In the genomic region with DNA sequence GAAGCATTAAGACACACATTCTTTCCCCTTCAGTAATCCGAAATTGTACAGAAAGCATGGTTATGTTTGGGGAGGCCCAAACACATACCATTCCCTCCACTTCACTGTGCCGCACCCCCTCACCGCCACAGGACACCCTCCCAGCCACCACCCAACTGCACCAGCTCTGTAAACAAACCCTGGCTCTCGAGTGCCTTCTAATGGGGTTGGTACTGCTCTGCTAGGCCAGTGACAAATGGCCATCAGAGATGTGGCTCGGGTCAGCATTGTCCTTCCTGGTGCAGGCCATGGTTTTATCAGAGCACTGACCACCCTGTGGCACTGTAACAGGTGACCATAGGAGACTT, we compare ENCODE assay signal across 16 cellular contexts. TPM values are rescaled to one million over a fixed set of nuclear protein-coding genes. Genes with fewer than 3 reads are reported as not detected.
A peak's percentile ranks its signal among the peaks of the same experiment; 100 is the strongest.
DNase-seq lines count a peak whose midpoint lies in the region; ATAC-seq and TF ChIP-seq lines count a peak whose summit lies in the region.
"Had no signal": no experiment of that assay in that cellular context is flagged by ENCODE, and none has a peak within 500 bp of the region (broad histone marks: within the 10 kb centered on the region; RNA-seq: fewer than 3 reads in every experiment).

No MANE protein-coding gene starts in this region.

- ATAC-seq in Panc1 (peak; percentile 32; the same call in 1 of the 2 replicates), gastrocnemius medialis (no peak), GM18858 (IDR thresholded peaks at IDR 0.05; ENCODE audit: unreplicated experiment) (no peak)

- H3K36me3 ChIP-seq in Panc1 (ENCODE audit: control insufficient read depth, insufficient read depth, low read length) (no peaks in the 10 kb centered on the region), gastrocnemius medialis (peaks cover 0 to 15% of the 10 kb centered on the region in 2 donors), MM.1S (replicated peaks; ENCODE audit: insufficient read depth, low read length) (no peaks in the 10 kb centered on the region)
- H3K36me3 ChIP-seq: ovary had no signal

- H3F3A ChIP-seq in MM.1S (ENCODE audit: insufficient read depth, low read length) = no peaks in the 10 kb centered on the region

- POLR2A ChIA-PET in Panc1 (lab: Charles Lee) = interaction anchor here (0.7 kb wide), 1 partner anchor 19 kb away, joined by 3 read pairs; no protein-coding TSS in a partner anchor

- intact Hi-C loops in Panc1 (cut with micrococcal nuclease; ENCODE audit: unreplicated experiment) (no loop called here), gastrocnemius medialis (cut with DNase I; ENCODE audit: low total_unique reads) (loop anchor here (1.0 kb wide), 2 partner anchors 48 to 179 kb away; a partner anchor contains a TSS)

- no peaks in the 10 kb centered on the region for H3K36me3 Mint-ChIP-seq in endothelial cell (ENCODE audit: low read depth, unreplicated experiment)
- peaks cover 2% of the 10 kb centered on the region for H3K36me3 Mint-ChIP-seq in progenitor cell of endocrine pancreas (ENCODE audit: insufficient read depth)

- H3K27me3 Mint-ChIP-seq in endothelial cell (ENCODE audit: unreplicated experiment) (peaks cover 4% of the 10 kb centered on the region), progenitor cell of endocrine pancreas (no peaks in the 10 kb centered on the region)
- H3K27me3 Mint-ChIP-seq: activated naive CD4-positive, alpha-beta T cell treated with anti-CD3 and anti-CD28 coated beads, Interleukin-2, amount 10 ng/mL, durations not matched to agents 7 days and 5 days; central memory CD8-positive, alpha-beta T cell; naive thymus-derived CD8-positive, alpha-beta T cell; stimulated activated naive CD8-positive, alpha-beta T cell treated with anti-CD3 and anti-CD28 coated beads, Interleukin-15, amount 100 ng/mL, for 72 hours had no signal

- no peak for TF ChIP-seq POLR2A in gastrocnemius medialis (IDR thresholded peaks at IDR 0.05)

- DNase-seq in EH (ENCODE audit: low read depth) (peak; percentile 21), Panc1 (ENCODE audit: low read depth, low spot score) (no peak), endothelial cell (ENCODE audit: low spot score) (no peak), progenitor cell of endocrine pancreas (ENCODE audit: low spot score, unreplicated experiment) (no peak), gastrocnemius medialis (no peak), MM.1S (no peak)

- CTCF ChIA-PET in Panc1 (lab: Charles Lee) = interaction anchor here (0.5 kb wide), 1 partner anchor 241 kb away, joined by 4 read pairs; no protein-coding TSS in a partner anchor

- no peaks in the 10 kb centered on the region for H3K9me2 ChIP-seq in MM.1S (replicated peaks; ENCODE audit: insufficient read depth, low read length)

- BruUV-seq in Panc1 (replicated peaks; lab: Mats Ljungman, UMichigan) = no TSS peak

- TF ChIP-seq CTCF in Panc1 (IDR thresholded peaks at IDR 0.05) = no peak
- TF ChIP-seq CTCF in endothelial cell (IDR thresholded peaks at IDR 0.05; ENCODE audit: unreplicated experiment) = no peak
- TF ChIP-seq CTCF in progenitor cell of endocrine pancreas (IDR thresholded peaks at IDR 0.05; ENCODE audit: unreplicated experiment) = no peak
- TF ChIP-seq CTCF in gastrocnemius medialis (IDR thresholded peaks at IDR 0.05 in 4 of 5, conservative IDR thresholded peaks at IDR 0.05 in 1 of 5) = no peak
- no peak for TF ChIP-seq CTCF in MM.1S (IDR thresholded peaks at IDR 0.05; ENCODE audit: low read length)

- no peak overlapping the region for H3K4me2 ChIP-seq in MM.1S (ENCODE audit: low read depth, low read length)
- H3K4me2 ChIP-seq: PC-9 had no signal

- H3K9ac ChIP-seq in MM.1S (ENCODE audit: low read length) = no peak overlapping the region

- H3K4me1 ChIP-seq in Panc1 (ENCODE audit: control insufficient read depth, insufficient read depth, low read length) (no peaks in the 10 kb centered on the region), gastrocnemius medialis (peaks cover 4 to 5% of the 10 kb centered on the region in 2 donors), MM.1S (ENCODE audit: low read length) (no peaks in the 10 kb centered on the region)

- in situ Hi-C loops in Panc1 (cut with HindIII; ENCODE audit: low pct_unique_long_range_greater_than_20kb, low sequenced_read_pairs) (no loop called here), gastrocnemius medialis (cut with MboI; ENCODE audit: low sequenced_read_pairs in 4 of 4) (loop anchor here (10.0 to 25.0 kb wide), 3 partner anchors 56 to 186 kb away; a partner anchor contains a TSS)

- no peaks in the 10 kb centered on the region for H4K20me1 ChIP-seq in MM.1S (ENCODE audit: insufficient read depth, low read length)

- H3K27me3 ChIP-seq in Panc1 (ENCODE audit: control insufficient read depth, insufficient read depth, low read length) (no peaks in the 10 kb centered on the region), gastrocnemius medialis (no peaks in the 10 kb centered on the region), MM.1S (replicated peaks; ENCODE audit: insufficient read depth, low read length) (no peaks in the 10 kb centered on the region)
- H3K27me3 ChIP-seq: ascending aorta, ovary had no signal

- H3K27ac ChIP-seq in Panc1 (ENCODE audit: low read length) (no peak overlapping the region), gastrocnemius medialis (peak overlapping the region in 1 of 4 donors; percentile 28), MM.1S (ENCODE audit: low read length) (no peak overlapping the region)
- H3K27ac ChIP-seq: ascending aorta, ovary, PC-9 had no signal

- H3K4me3 ChIP-seq in Panc1 (ENCODE audit: low read depth in 2 of 2, low read length in 2 of 2) (no peak overlapping the region), gastrocnemius medialis (no peak overlapping the region), MM.1S (ENCODE audit: low read length) (no peak overlapping the region)
- H3K4me3 ChIP-seq: ascending aorta, ovary, PC-9 had no signal

- H3K4me3 Mint-ChIP-seq in endothelial cell (ENCODE audit: unreplicated experiment) (no peak overlapping the region), progenitor cell of endocrine pancreas (ENCODE audit: low read depth) (no peak overlapping the region)
- H3K4me3 Mint-ChIP-seq: activated naive CD4-positive, alpha-beta T cell treated with anti-CD3 and anti-CD28 coated beads, Interleukin-2, amount 10 ng/mL, durations not matched to agents 7 days and 5 days; CD14-positive monocyte; central memory CD8-positive, alpha-beta T cell; stimulated activated naive CD8-positive, alpha-beta T cell treated with anti-CD3 and anti-CD28 coated beads, Interleukin-15, amount 100 ng/mL, for 72 hours; T-helper 1 cell treated with Interleukin-12 subunit alpha and Interleukin-12 subunit beta and Interleukin-4 antibody, amounts not matched to agents 30 μg/mL and 1 μg/mL, for 36 hours had no signal

- H3K4me1 Mint-ChIP-seq in endothelial cell (ENCODE audit: unreplicated experiment) (no peaks in the 10 kb centered on the region), progenitor cell of endocrine pancreas (ENCODE audit: low read depth) (peaks cover 4% of the 10 kb centered on the region)

- no peaks in the 10 kb centered on the region for H3K9me3 ChIP-seq in Panc1 (ENCODE audit: control insufficient read depth, insufficient read depth, low read depth, low read length)
- H3K9me3 ChIP-seq in gastrocnemius medialis = no peaks in the 10 kb centered on the region
- no peaks in the 10 kb centered on the region for H3K9me3 ChIP-seq in MM.1S (replicated peaks; ENCODE audit: insufficient read depth, low read length)
- H3K9me3 ChIP-seq: ascending aorta, ovary had no signal

- H3K9me3 Mint-ChIP-seq in endothelial cell (ENCODE audit: unreplicated experiment) (no peaks in the 10 kb centered on the region), progenitor cell of endocrine pancreas (ENCODE audit: low read depth) (no peaks in the 10 kb centered on the region)
- H3K9me3 Mint-ChIP-seq: activated naive CD4-positive, alpha-beta T cell treated with anti-CD3 and anti-CD28 coated beads, Interleukin-2, amount 10 ng/mL, durations not matched to agents 7 days and 5 days; CD14-positive monocyte; central memory CD8-positive, alpha-beta T cell; naive thymus-derived CD8-positive, alpha-beta T cell; stimulated activated naive CD8-positive, alpha-beta T cell treated with anti-CD3 and anti-CD28 coated beads, Interleukin-15, amount 100 ng/mL, for 72 hours; T-helper 1 cell treated with Interleukin-12 subunit alpha and Interleukin-12 subunit beta and Interleukin-4 antibody, amounts not matched to agents 30 μg/mL and 1 μg/mL, for 36 hours had no signal

- no peaks in the 10 kb centered on the region for H3K79me2 ChIP-seq in MM.1S (ENCODE audit: low read length)

- H2AFZ ChIP-seq in MM.1S (ENCODE audit: low read length) = no peak overlapping the region
- H2AFZ ChIP-seq: PC-9 had no signal

- H3K27ac Mint-ChIP-seq in endothelial cell (ENCODE audit: unreplicated experiment) (peak overlapping the region; percentile 9), progenitor cell of endocrine pancreas (peak overlapping the region; percentile 43)
- H3K27ac Mint-ChIP-seq: activated naive CD4-positive, alpha-beta T cell treated with anti-CD3 and anti-CD28 coated beads, Interleukin-2, amount 10 ng/mL, durations not matched to agents 7 days and 5 days; T-helper 1 cell treated with Interleukin-12 subunit alpha and Interleukin-12 subunit beta and Interleukin-4 antibody, amounts not matched to agents 30 μg/mL and 1 μg/mL, for 36 hours had no signal

RNA-seq across cellular contexts. Expression of a gene that starts 23.9 kb away (rescaled TPM):
- 230 TPM for total RNA-seq in Panc1 (2021; ENCODE audit: unreplicated experiment)
- polyA plus RNA-seq in Panc1 (2012; ENCODE audit: insufficient read length) = 434 TPM
- total RNA-seq in endothelial cell (ENCODE audit: unreplicated experiment) = 146 TPM
- total RNA-seq in progenitor cell of endocrine pancreas = 85.0 and 98.9 TPM in 2 replicates
- 10 to 100 TPM; 11.1 to 64.5 (median 32.3) TPM for total RNA-seq in gastrocnemius medialis
